ENCODE assay signal across 20 cellular contexts in the genomic region with DNA sequence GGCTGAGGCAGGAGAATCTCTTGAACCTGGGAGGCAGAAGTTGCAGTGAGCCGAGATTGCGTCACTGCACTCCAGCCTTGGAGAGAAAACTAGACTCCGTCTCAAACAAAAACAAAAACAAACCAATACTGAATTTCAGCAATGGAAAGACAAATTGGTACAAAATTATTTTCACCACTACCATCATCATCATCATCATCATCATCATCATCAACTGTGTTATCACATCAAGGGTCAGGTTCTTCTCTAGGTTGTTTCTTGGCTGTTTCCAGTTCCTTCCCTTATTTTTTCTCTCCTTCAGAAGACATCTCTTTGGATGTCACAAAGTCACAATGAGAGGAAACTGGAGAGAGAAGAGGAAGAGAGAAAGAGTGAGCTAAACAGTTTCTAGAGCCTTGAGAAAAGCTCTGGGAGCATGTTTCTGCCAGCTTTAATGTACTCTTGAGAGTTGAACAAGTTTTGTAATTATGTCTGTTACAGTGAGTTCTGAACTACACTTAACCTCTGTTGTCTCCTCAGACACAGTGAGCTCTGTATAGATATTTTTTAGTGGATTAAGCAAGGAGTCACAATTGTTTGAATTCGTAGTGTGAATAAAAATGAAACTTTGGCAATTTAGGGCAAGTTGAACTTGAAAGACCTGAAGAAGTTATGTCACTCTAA.
DNase-seq lines count a peak whose midpoint lies in the region; ATAC-seq and TF ChIP-seq lines count a peak whose summit lies in the region.
"Had no signal": no experiment of that assay in that cellular context is flagged by ENCODE, and none has a peak within 500 bp of the region (broad histone marks: within the 10 kb centered on the region; RNA-seq: fewer than 3 reads in every experiment).

No MANE protein-coding gene starts in this region.

- H3K4me3 Mint-ChIP-seq in CD4-positive, CD25-positive, alpha-beta regulatory T cell, result peak overlapping the region in 2 of 4 donors; percentile 13 to 59
- H3K4me3 Mint-ChIP-seq in IgD-negative memory B cell (peak overlapping the region in 2 of 4 donors; percentile 48 to 64), endothelial cell (ENCODE audit: unreplicated experiment) (no peak overlapping the region)
- H3K4me3 Mint-ChIP-seq: activated B cell treated with CpG ODN at 0.5 μM for 24 hours; activated naive CD8-positive, alpha-beta T cell; nephron progenitor cell; T-helper 1 cell treated with Interleukin-12 subunit alpha and Interleukin-12 subunit beta and Interleukin-4 antibody, amounts not matched to agents 30 μg/mL and 1 μg/mL, for 36 hours had no signal

- H4K20me1 ChIP-seq in osteoblast (ENCODE audit: insufficient read depth, low read length), result no peaks in the 10 kb centered on the region

- H3K79me2 ChIP-seq in osteoblast (ENCODE audit: insufficient read depth, low read length), result no peaks in the 10 kb centered on the region

- no peaks in the 10 kb centered on the region for H3K9me3 ChIP-seq in CD4-positive, CD25-positive, alpha-beta regulatory T cell (ENCODE audit: control insufficient read depth in 2 of 2, low read length in 2 of 2)
- no peaks in the 10 kb centered on the region for H3K9me3 ChIP-seq in osteoblast (ENCODE audit: low read depth, low read length)
- H3K9me3 ChIP-seq: Caco-2, SJCRH30, thoracic aorta had no signal

- H3K36me3 ChIP-seq in CD4-positive, CD25-positive, alpha-beta regulatory T cell (ENCODE audit: control insufficient read depth, insufficient read depth, low read length), result no peaks in the 10 kb centered on the region
- H3K36me3 ChIP-seq in osteoblast (ENCODE audit: insufficient read depth, low read length), result no peaks in the 10 kb centered on the region
- H3K36me3 ChIP-seq: SJCRH30, thoracic aorta had no signal

- H3K27ac Mint-ChIP-seq in CD4-positive, CD25-positive, alpha-beta regulatory T cell, result peak overlapping the region in 2 of 3 donors; percentile 32 to 47
- H3K27ac Mint-ChIP-seq in IgD-negative memory B cell (peak overlapping the region in 2 of 3 donors; percentile 73 to 93), endothelial cell (ENCODE audit: unreplicated experiment) (peak overlapping the region; percentile 82)
- H3K27ac Mint-ChIP-seq: activated naive CD8-positive, alpha-beta T cell; T-helper 1 cell treated with Interleukin-12 subunit alpha and Interleukin-12 subunit beta and Interleukin-4 antibody, amounts not matched to agents 30 μg/mL and 1 μg/mL, for 36 hours had no signal

- H3K4me1 ChIP-seq in CD4-positive, CD25-positive, alpha-beta regulatory T cell (ENCODE audit: control insufficient read depth, insufficient read depth, low read length, poor library complexity, severe bottlenecking), result peaks cover 13% of the 10 kb centered on the region
- H3K4me1 ChIP-seq in osteoblast (ENCODE audit: insufficient read depth, low read length), result no peaks in the 10 kb centered on the region
- H3K4me1 ChIP-seq: SJCRH30 had no signal

- no peak for DNase-seq in CD4-positive, CD25-positive, alpha-beta regulatory T cell
- no peak for DNase-seq in endothelial cell (ENCODE audit: low spot score)
- no peak for DNase-seq in osteoblast (ENCODE audit: insufficient read length, low spot score, missing footprints)
- DNase-seq in dedifferentiated amniotic fluid mesenchymal stem cell (ENCODE audit: extremely low spot score), result no peak
- DNase-seq in posterior cingulate gyrus, result no peak
- DNase-seq in putamen (ENCODE audit: low spot score), result no peak
- DNase-seq in GOT3 (lab: John Stamatoyannopoulos, UW), result no peak
- DNase-seq: activated B cell treated with CpG ODN at 0.5 μM for 24 hours; activated T-cell treated with anti-CD3 and anti-CD28 coated beads, Interleukin-2, amount 50 U/mL, for 48 hours; Caco-2; GM23248; NCI-H1417; NCI-H526; nephron progenitor cell; PC-3; SJCRH30 had no signal

- no peaks in the 10 kb centered on the region for H3K27me3 ChIP-seq in CD4-positive, CD25-positive, alpha-beta regulatory T cell (ENCODE audit: control insufficient read depth, insufficient read depth, low read length)
- peaks cover 13% of the 10 kb centered on the region for H3K27me3 ChIP-seq in osteoblast (ENCODE audit: insufficient read depth, low read length)
- H3K27me3 ChIP-seq: SJCRH30 had no signal

- no peak for ATAC-seq in CD4-positive, CD25-positive, alpha-beta regulatory T cell (ENCODE audit: low read depth in 2 of 2)
- ATAC-seq: PC-3 had no signal

- TF ChIP-seq CTCF in endothelial cell (IDR thresholded peaks at IDR 0.05; ENCODE audit: unreplicated experiment), result no peak
- no peak for TF ChIP-seq CTCF in osteoblast (IDR thresholded peaks at IDR 0.05; ENCODE audit: extremely low read depth, low read depth, low read length)

- H3K9me3 Mint-ChIP-seq in CD4-positive, CD25-positive, alpha-beta regulatory T cell, result peaks cover 0 to 2% (median 0%) of the 10 kb centered on the region in 7 donors
- H3K9me3 Mint-ChIP-seq in IgD-negative memory B cell (no peaks in the 10 kb centered on the region), endothelial cell (ENCODE audit: unreplicated experiment) (no peaks in the 10 kb centered on the region)
- H3K9me3 Mint-ChIP-seq: activated B cell treated with CpG ODN at 0.5 μM for 24 hours; T-helper 1 cell treated with Interleukin-12 subunit alpha and Interleukin-12 subunit beta and Interleukin-4 antibody, amounts not matched to agents 30 μg/mL and 1 μg/mL, for 36 hours had no signal

- intact Hi-C loops in posterior cingulate gyrus (cut with DNase I), result no loop called here

- H3K4me3 ChIP-seq in CD4-positive, CD25-positive, alpha-beta regulatory T cell (ENCODE audit: low read depth, low read length), result peak overlapping the region; percentile 27
- no peak overlapping the region for H3K4me3 ChIP-seq in osteoblast (ENCODE audit: insufficient read depth, low read length)
- H3K4me3 ChIP-seq: GM23248, SJCRH30, thoracic aorta had no signal

- peak overlapping the region; percentile 10 for H3K4me2 ChIP-seq in osteoblast (ENCODE audit: insufficient read depth, low read length)

- no peak overlapping the region for H2AFZ ChIP-seq in osteoblast (ENCODE audit: low read length)
- H2AFZ ChIP-seq: GM23248 had no signal

- no peaks in the 10 kb centered on the region for H3K36me3 Mint-ChIP-seq in CD4-positive, CD25-positive, alpha-beta regulatory T cell
- H3K36me3 Mint-ChIP-seq in IgD-negative memory B cell (no peaks in the 10 kb centered on the region), endothelial cell (ENCODE audit: low read depth, unreplicated experiment) (no peaks in the 10 kb centered on the region)
- H3K36me3 Mint-ChIP-seq: activated naive CD8-positive, alpha-beta T cell had no signal

- peaks cover 9% of the 10 kb centered on the region for H3K27me3 Mint-ChIP-seq in CD4-positive, CD25-positive, alpha-beta regulatory T cell
- no peaks in the 10 kb centered on the region for H3K27me3 Mint-ChIP-seq in IgD-negative memory B cell
- H3K27me3 Mint-ChIP-seq in endothelial cell (ENCODE audit: unreplicated experiment), result no peaks in the 10 kb centered on the region
- H3K27me3 Mint-ChIP-seq: activated B cell treated with CpG ODN at 0.5 μM for 24 hours; activated naive CD8-positive, alpha-beta T cell had no signal

- H3K27ac ChIP-seq in CD4-positive, CD25-positive, alpha-beta regulatory T cell (ENCODE audit: insufficient read depth, low read length, poor library complexity, severe bottlenecking), result no peak overlapping the region
- H3K27ac ChIP-seq in osteoblast (ENCODE audit: low read depth, low read length), result no peak overlapping the region
- H3K27ac ChIP-seq: GM23248, SJCRH30, thoracic aorta had no signal

- peaks cover 13 to 22% (median 16%) of the 10 kb centered on the region in 4 donors for H3K4me1 Mint-ChIP-seq in CD4-positive, CD25-positive, alpha-beta regulatory T cell
- H3K4me1 Mint-ChIP-seq in IgD-negative memory B cell, result peaks cover 19 to 26% (median 22%) of the 10 kb centered on the region in 3 donors
- H3K4me1 Mint-ChIP-seq in endothelial cell (ENCODE audit: unreplicated experiment), result peaks cover 14% of the 10 kb centered on the region
